15 cellular contexts compared by ENCODE assay signal in genomic region chr5:157612071-157612476, GRCh38. TPM values are rescaled to one million over a fixed set of nuclear protein-coding genes. Genes with fewer than 3 reads are reported as not detected.
DNase-seq lines count a peak whose midpoint lies in the region; FAIRE-seq and TF ChIP-seq lines count a peak whose summit lies in the region.
"Had no signal": no experiment of that assay in that cellular context is flagged by ENCODE, and none has a peak within 500 bp of the region (broad histone marks: within the 10 kb centered on the region; RNA-seq: fewer than 3 reads in every experiment).

No MANE protein-coding gene starts in this region.

- H3K4me3 Mint-ChIP-seq in Caco-2 (ENCODE audit: unreplicated experiment) (no peak overlapping the region), mesothelial cell of epicardium (no peak overlapping the region)

- H3K27me3 ChIP-seq in Caco-2 (replicated peaks; ENCODE audit: control insufficient read depth, insufficient read depth, low read length) (no peaks in the 10 kb centered on the region), SK-N-SH (ENCODE audit: insufficient read depth) (no peaks in the 10 kb centered on the region), A673 (replicated peaks; ENCODE audit: insufficient read depth, low read depth, low read length, poor library complexity) (no peaks in the 10 kb centered on the region)
- H3K27me3 ChIP-seq: adrenal gland, hepatocyte, uterus had no signal

- H3K4me3 ChIP-seq in Caco-2 (ENCODE audit: low read depth, low read length) (no peak overlapping the region), SK-N-SH (ENCODE audit: low read depth in 2 of 2, low read length in 1 of 2) (no peak overlapping the region), A673 (ENCODE audit: low read depth, low read length, poor library complexity, severe bottlenecking) (no peak overlapping the region)
- H3K4me3 ChIP-seq: adrenal gland, hepatocyte, uterus had no signal

- H3K36me3 Mint-ChIP-seq in Caco-2 (ENCODE audit: insufficient read depth, unreplicated experiment) (no peaks in the 10 kb centered on the region), mesothelial cell of epicardium (no peaks in the 10 kb centered on the region)
- H3K36me3 Mint-ChIP-seq: CD4-positive, CD25-positive, alpha-beta regulatory T cell had no signal

- no peaks in the 10 kb centered on the region for H3K27me3 Mint-ChIP-seq in Caco-2 (ENCODE audit: insufficient read depth, unreplicated experiment)
- no peaks in the 10 kb centered on the region for H3K27me3 Mint-ChIP-seq in mesothelial cell of epicardium (ENCODE audit: low read depth)
- H3K27me3 Mint-ChIP-seq: CD4-positive, CD25-positive, alpha-beta regulatory T cell had no signal

- H3K4me1 Mint-ChIP-seq in Caco-2 (ENCODE audit: low read depth, unreplicated experiment) (peaks cover 36% of the 10 kb centered on the region), mesothelial cell of epicardium (peaks cover 36% of the 10 kb centered on the region)

- CTCF ChIA-PET in Caco-2 (lab: Charles Lee), result no interaction called here
- CTCF ChIA-PET in SK-N-SH (lab: Yijun Ruan, JAX), result interaction anchor here (1.0 kb wide), 1 partner anchor 88 kb away, joined by 4 read pairs; no protein-coding TSS in a partner anchor
- CTCF ChIA-PET in A673 (lab: Charles Lee), result no interaction called here

- no peaks in the 10 kb centered on the region for H4K20me1 ChIP-seq in SK-N-SH (ENCODE audit: insufficient read depth)

- H3K9me3 Mint-ChIP-seq in Caco-2 (ENCODE audit: unreplicated experiment) (no peaks in the 10 kb centered on the region), mesothelial cell of epicardium (peaks cover 6% of the 10 kb centered on the region)

- DNase-seq in Caco-2 (no peak), HPDE6-E6E7 (ENCODE audit: extremely low spot score) (peak; percentile 70), SK-N-SH (no peak), mesothelial cell of epicardium (ENCODE audit: low spot score in 2 of 2, unreplicated experiment in 2 of 2) (no peak), GM12891 (ENCODE audit: insufficient read length, low spot score) (no peak), NAMALWA (ENCODE audit: low spot score) (no peak), A673 (ENCODE audit: low spot score) (no peak), glomerular visceral epithelial cell (ENCODE audit: extremely low spot score) (no peak)
- DNase-seq: adrenal gland; CD4-positive, CD25-positive, alpha-beta regulatory T cell; right cardiac atrium; T-helper 2 cell; uterus had no signal

- H3K9ac ChIP-seq in SK-N-SH, result no peak overlapping the region

- H3K36me3 ChIP-seq in Caco-2 (ENCODE audit: control insufficient read depth, insufficient read depth, low read length) (no peaks in the 10 kb centered on the region), SK-N-SH (replicated peaks in 1 of 2; ENCODE audit: control insufficient read depth in 1 of 2, insufficient read depth in 2 of 2, low read length in 1 of 2) (no peaks in the 10 kb centered on the region), A673 (ENCODE audit: insufficient read depth, low read length, poor library complexity, severe bottlenecking) (no peaks in the 10 kb centered on the region)
- H3K36me3 ChIP-seq: adrenal gland, uterus had no signal

- H3K4me2 ChIP-seq in SK-N-SH, result no peak overlapping the region
- H3K4me2 ChIP-seq: hepatocyte had no signal

- H3F3A ChIP-seq in SK-N-SH (replicated peaks; ENCODE audit: insufficient read depth), result peaks cover 10% of the 10 kb centered on the region

- H3K9me2 ChIP-seq in SK-N-SH, result no peaks in the 10 kb centered on the region

- peak overlapping the region; percentile 76; the same call in 1 of the 2 replicates for H2AFZ ChIP-seq in SK-N-SH (ENCODE audit: low read depth)
- H2AFZ ChIP-seq: hepatocyte had no signal

- FAIRE-seq in GM12891 (lab: Jason Lieb, UNC), result no peak

- peak overlapping the region in 1 of 2 experiments; percentile 28; a peak in 2 of 4 replicates for H3K27ac ChIP-seq in SK-N-SH (ENCODE audit: low read depth in 2 of 2, low read length in 1 of 2)
- no peak overlapping the region for H3K27ac ChIP-seq in A673 (ENCODE audit: low read depth, low read length, poor library complexity, severe bottlenecking)
- H3K27ac ChIP-seq: adrenal gland, hepatocyte, uterus had no signal

- H3K4me1 ChIP-seq in Caco-2 (peaks cover 38% of the 10 kb centered on the region), SK-N-SH (ENCODE audit: control insufficient read depth in 1 of 2, insufficient read depth in 2 of 2, low read depth in 1 of 2, low read length in 1 of 2) (peaks cover 0 to 8% of the 10 kb centered on the region in 2 experiments; a peak in 1 of 4 replicates), A673 (ENCODE audit: insufficient read depth, low read length, poor library complexity, severe bottlenecking) (no peaks in the 10 kb centered on the region)
- H3K4me1 ChIP-seq: adrenal gland, uterus had no signal

- POLR2A ChIA-PET in Caco-2 (lab: Charles Lee) (no interaction called here), SK-N-SH (lab: Yijun Ruan, JAX) (no interaction called here), A673 (lab: Charles Lee; ENCODE audit: low non-redundant PET) (no interaction called here)

- no peak for TF ChIP-seq CTCF in Caco-2 (IDR thresholded peaks at IDR 0.05; ENCODE audit: insufficient read depth in 1 of 2, low read depth in 1 of 2, low read length in 1 of 2, severe bottlenecking in 1 of 2, unreplicated experiment in 1 of 2)
- no peak for TF ChIP-seq CTCF in SK-N-SH (IDR thresholded peaks at IDR 0.05)
- no peak for TF ChIP-seq CTCF in mesothelial cell of epicardium (IDR thresholded peaks at IDR 0.05; ENCODE audit: unreplicated experiment)
- no peak for TF ChIP-seq CTCF in A673 (conservative IDR thresholded peaks at IDR 0.05; ENCODE audit: low read depth, low read length)

- intact Hi-C loops in Caco-2 (cut with micrococcal nuclease; ENCODE audit: unreplicated experiment), result no loop called here
- intact Hi-C loops in A673 (cut with micrococcal nuclease; ENCODE audit: unreplicated experiment), result no loop called here

- H3K9me3 ChIP-seq in Caco-2 (no peaks in the 10 kb centered on the region), SK-N-SH (no peaks in the 10 kb centered on the region), A673 (ENCODE audit: low read depth, low read length, poor library complexity, severe bottlenecking) (no peaks in the 10 kb centered on the region)
- H3K9me3 ChIP-seq: adrenal gland, uterus had no signal

- BruUV-seq in Caco-2 (replicated peaks; lab: Mats Ljungman, UMichigan) (no TSS peak), A673 (replicated peaks; lab: Mats Ljungman, UMichigan) (no TSS peak)

- H3K79me2 ChIP-seq in SK-N-SH (ENCODE audit: insufficient read depth), result no peaks in the 10 kb centered on the region
- H3K79me2 ChIP-seq: hepatocyte had no signal

- H3K27ac Mint-ChIP-seq in Caco-2 (ENCODE audit: unreplicated experiment) (peak overlapping the region; percentile 85), mesothelial cell of epicardium (peak overlapping the region; percentile 55)

- no peak for TF ChIP-seq POLR2A in GM12891 (IDR thresholded peaks at IDR 0.05; ENCODE audit: low read depth, low read length)

- 53% methylated on average over 8 of the region's 8 CpGs for WGBS in SK-N-SH (ENCODE audit: low lambda C conversion rate)

- peak in 1 of 2 experiments; percentile 37; a peak in 1 of 4 replicates for TF ChIP-seq EP300 in SK-N-SH (IDR thresholded peaks at IDR 0.05; ENCODE audit: borderline replicate concordance in 1 of 2, low read depth in 1 of 2, low read length in 1 of 2)

- no peak for TF ChIP-seq RAD21 in SK-N-SH (IDR thresholded peaks at IDR 0.05; ENCODE audit: low read length)

TF ChIP-seq in SK-N-SH, 30 proteins besides CTCF, POLR2A, EP300 and RAD21 (continues in another document):
- TF ChIP-seq, protein P1, sequence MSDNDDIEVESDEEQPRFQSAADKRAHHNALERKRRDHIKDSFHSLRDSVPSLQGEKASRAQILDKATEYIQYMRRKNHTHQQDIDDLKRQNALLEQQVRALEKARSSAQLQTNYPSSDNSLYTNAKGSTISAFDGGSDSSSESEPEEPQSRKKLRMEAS (IDR thresholded peaks at IDR 0.05; ENCODE audit: low read depth), result 0 out of 2 replicates have a peak, but pooled peaks have one; percentile 36
- peak; percentile 54 for TF ChIP-seq NFIC (IDR thresholded peaks at IDR 0.05; ENCODE audit: borderline replicate concordance)

TF ChIP-seq in GM12891, 5 proteins besides CTCF, POLR2A, EP300 and RAD21:
- no peak for TF ChIP-seq TAF1 (IDR thresholded peaks at IDR 0.05; ENCODE audit: low read depth, low read length)
- no peak for TF ChIP-seq POLR2AphosphoS5 (IDR thresholded peaks at IDR 0.05; ENCODE audit: low read depth, low read length)
- no peak for TF ChIP-seq POU2F2 (IDR thresholded peaks at IDR 0.05; ENCODE audit: low read depth, low read length)
- no peak for TF ChIP-seq SPI1 (IDR thresholded peaks at IDR 0.05; ENCODE audit: low read depth, low read length)
- no peak for TF ChIP-seq PAX5 (IDR thresholded peaks at IDR 0.05; ENCODE audit: insufficient read depth, low read length, severe bottlenecking)

RNA-seq across cellular contexts. Expression of gene ADAM19, which starts 36.5 kb away (rescaled TPM):
- total RNA-seq in Caco-2 (2022) (62.9 and 69.4 TPM in 2 replicates), mesothelial cell of epicardium (17.1 to 19.7 TPM (median 19.7 TPM) in 3 replicates), A673 (2021) (1.7 and 2.3 TPM in 2 replicates)
- polyA plus RNA-seq in SK-N-SH (2012; rRNA removed), result 43.1 and 46.9 TPM in 2 replicates
- 33.7 and 41.3 TPM in 2 replicates for polyA plus RNA-seq in SK-N-SH (2012; cell fraction: cytosol; rRNA removed)
- 61.7 and 79.6 TPM in 2 replicates for polyA plus RNA-seq in SK-N-SH (2012; cell fraction: nucleus; rRNA removed)
- polyA plus RNA-seq in GM12891 (2012; ENCODE audit: low read depth, missing spikeins), result 8.8 TPM

RNA-seq across cellular contexts. Expression of gene SOX30, which starts 40.2 kb away (rescaled TPM):
- total RNA-seq in Caco-2 (2022) (2.9 and 3.1 TPM in 2 replicates), mesothelial cell of epicardium (not detected in 3 replicates), A673 (2021) (not detected in 2 replicates)
- 0.10 and 0.13 TPM in 2 replicates for polyA plus RNA-seq in SK-N-SH (2012; rRNA removed)
- 0.14 TPM in 2 replicates for polyA plus RNA-seq in SK-N-SH (2012; cell fraction: cytosol; rRNA removed)
- polyA plus RNA-seq in SK-N-SH (2012; cell fraction: nucleus; rRNA removed), result 0.07 and 0.11 TPM in 2 replicates
- polyA plus RNA-seq in GM12891 (2012; ENCODE audit: low read depth, missing spikeins), result not detected
- total RNA-seq: CD4-positive, CD25-positive, alpha-beta regulatory T cell; hepatocyte; lung microvascular endothelial cell; uterus had no signal
- polyA plus RNA-seq: hepatocyte had no signal

RNA-seq across cellular contexts. Expression of gene C5orf52, which starts 59.3 kb away (rescaled TPM):
- total RNA-seq in Caco-2 (2022) (not detected in 2 replicates), mesothelial cell of epicardium (not detected in 3 replicates), A673 (2021) (not detected in 2 replicates)
- not detected in 2 replicates for polyA plus RNA-seq in SK-N-SH (2012; rRNA removed)
- polyA plus RNA-seq in SK-N-SH (2012; cell fraction: cytosol; rRNA removed), result not detected in 2 replicates
- not detected in 2 replicates for polyA plus RNA-seq in SK-N-SH (2012; cell fraction: nucleus; rRNA removed)
- not detected for polyA plus RNA-seq in GM12891 (2012; ENCODE audit: low read depth, missing spikeins)
- total RNA-seq: adrenal gland; CD4-positive, CD25-positive, alpha-beta regulatory T cell; hepatocyte; lung microvascular endothelial cell; right cardiac atrium; uterus had no signal
- polyA plus RNA-seq: adrenal gland; CD4-positive, CD25-positive, alpha-beta regulatory T cell; hepatocyte; right cardiac atrium had no signal
